22 cellular contexts compared by ENCODE assay signal in the genomic region with DNA sequence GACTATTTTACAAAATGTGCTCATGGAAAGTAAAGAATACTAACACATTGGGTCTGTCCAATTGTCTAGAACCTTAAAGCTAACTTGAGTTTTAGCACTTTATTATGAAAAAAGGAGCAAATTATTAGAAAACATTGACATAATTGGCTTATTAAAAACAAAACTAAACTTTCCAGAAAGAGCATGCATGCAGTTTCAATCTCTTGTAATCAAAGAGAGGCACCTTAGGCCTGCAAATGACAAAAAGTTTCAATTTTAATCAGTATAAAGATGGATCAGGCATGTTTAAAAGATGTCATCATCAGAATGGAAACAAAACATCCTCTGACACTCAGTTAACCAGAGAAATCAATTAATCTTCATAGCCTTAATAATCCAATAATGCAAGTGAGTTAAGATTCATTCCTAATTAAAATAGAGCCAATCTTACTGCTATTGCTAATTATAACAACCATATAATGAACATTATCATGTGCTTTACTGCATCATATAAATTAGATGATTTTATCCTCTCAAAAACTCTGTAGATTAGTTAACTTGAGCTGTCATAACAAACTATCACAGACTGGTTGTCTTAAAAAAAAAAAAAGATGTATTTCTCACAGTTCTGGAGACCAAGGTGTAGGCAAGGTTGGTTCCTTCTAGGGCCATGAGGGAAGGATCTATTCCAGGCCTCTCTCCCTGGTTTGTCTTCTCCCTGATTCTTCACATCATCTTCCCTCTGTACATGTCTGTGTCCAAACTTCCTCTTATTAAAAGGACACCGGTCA.
A peak's percentile ranks its signal among the peaks of the same experiment; 100 is the strongest.
DNase-seq lines count a peak whose midpoint lies in the region; ATAC-seq, FAIRE-seq and TF ChIP-seq lines count a peak whose summit lies in the region.
"Had no signal": no experiment of that assay in that cellular context is flagged by ENCODE, and none has a peak within 500 bp of the region (broad histone marks: within the 10 kb centered on the region; RNA-seq: fewer than 3 reads in every experiment).

No MANE protein-coding gene starts in this region.

- H3K9me3 Mint-ChIP-seq in activated naive CD4-positive, alpha-beta T cell treated with anti-CD3 and anti-CD28 coated beads, Interleukin-2, amount 50 U/mL, for 24 hours = no peaks in the 10 kb centered on the region
- H3K9me3 Mint-ChIP-seq in activated naive CD4-positive, alpha-beta T cell treated with anti-CD3 and anti-CD28 coated beads, Interleukin-2, amount 10 ng/mL, durations not matched to agents 7 days and 5 days = no peaks in the 10 kb centered on the region
- peaks cover 10% of the 10 kb centered on the region for H3K9me3 Mint-ChIP-seq in neural progenitor cell

- TF ChIP-seq EP300 in GM12878 (IDR thresholded peaks at IDR 0.05; ENCODE audit: borderline replicate concordance in 1 of 2, control insufficient read depth in 1 of 2, low read depth in 2 of 2, low read length in 2 of 2) = no peak

- no peak for TF ChIP-seq CTCF in GM12878 (IDR thresholded peaks at IDR 0.05 in 2 of 3, conservative IDR thresholded peaks at IDR 0.05 in 1 of 3; ENCODE audit: control insufficient read depth in 2 of 3, extremely low read depth in 1 of 3, insufficient read depth in 1 of 3, low read depth in 3 of 3, low read length in 3 of 3)
- TF ChIP-seq CTCF in neural progenitor cell (IDR thresholded peaks at IDR 0.05) = no peak

- H3K36me3 ChIP-seq in GM12878 (ENCODE audit: control insufficient read depth in 2 of 2, insufficient read depth in 2 of 2, low read length in 1 of 2) (no peaks in the 10 kb centered on the region), neural progenitor cell (no peaks in the 10 kb centered on the region)

- H3K79me2 ChIP-seq in GM12878 (ENCODE audit: control insufficient read depth, insufficient read depth, low read length) (no peaks in the 10 kb centered on the region), neural progenitor cell (ENCODE audit: low read depth) (no peaks in the 10 kb centered on the region)

- SMC1A ChIA-PET in GM12878 (lab: Charles Lee; ENCODE audit: uncharacterized antibody, unreplicated experiment) = no interaction called here

- 94% methylated on average over 1 of the region's 1 CpG for WGBS in GM12878 (ENCODE audit: insufficient coverage, insufficient replicate concordance, low lambda C conversion rate, missing lambda C conversion rate)

- 0 out of 4 replicates have a peak, but pooled peaks cover 0 to 2% of the 10 kb centered on the region in 2 experiments for H3K27me3 ChIP-seq in GM12878 (replicated peaks in 1 of 2; ENCODE audit: control insufficient read depth in 2 of 2, insufficient read depth in 2 of 2, low read length in 1 of 2)
- H3K27me3 ChIP-seq in neural progenitor cell = no peaks in the 10 kb centered on the region

- POLR2A ChIA-PET in GM12878 (lab: Charles Lee) = no interaction called here

- intact Hi-C loops in GM12878 (cut with micrococcal nuclease; ENCODE audit: unreplicated experiment) = no loop called here

- peak; percentile 86 to 94 for ATAC-seq in activated CD4-positive, CD25-positive, alpha-beta regulatory T cell treated with anti-CD3 and anti-CD28 coated beads, Interleukin-2, amount 50 U/mL, for 24 hours
- no peak for ATAC-seq in GM12878
- ATAC-seq: K562, Right ventricle myocardium inferior had no signal

- no peaks in the 10 kb centered on the region for H3K27me3 Mint-ChIP-seq in activated naive CD4-positive, alpha-beta T cell treated with anti-CD3 and anti-CD28 coated beads, Interleukin-2, amount 50 U/mL, for 24 hours
- no peaks in the 10 kb centered on the region for H3K27me3 Mint-ChIP-seq in activated naive CD4-positive, alpha-beta T cell treated with anti-CD3 and anti-CD28 coated beads, Interleukin-2, amount 10 ng/mL, durations not matched to agents 7 days and 5 days
- H3K27me3 Mint-ChIP-seq in neural progenitor cell (ENCODE audit: insufficient read depth, low read depth) = no peaks in the 10 kb centered on the region

- H3K27ac ChIP-seq in GM12878 (ENCODE audit: control insufficient read depth, insufficient read depth) (no peak overlapping the region), neural progenitor cell (no peak overlapping the region)

- H2AFZ ChIP-seq in GM12878 (ENCODE audit: control insufficient read depth, low read depth, low read length) = no peak overlapping the region
- no peak overlapping the region for H2AFZ ChIP-seq in neural progenitor cell (replicated peaks)

- no peaks in the 10 kb centered on the region for H3K9me3 ChIP-seq in GM12878 (replicated peaks; ENCODE audit: control insufficient read depth, insufficient read depth, low read length)
- no peaks in the 10 kb centered on the region for H3K9me3 ChIP-seq in neural progenitor cell (ENCODE audit: low read depth)

- H3K4me3 ChIP-seq in GM12878 (no peak overlapping the region), neural progenitor cell (no peak overlapping the region)
- H3K4me3 ChIP-seq: K562 had no signal

- H3K36me3 Mint-ChIP-seq in activated naive CD4-positive, alpha-beta T cell treated with anti-CD3 and anti-CD28 coated beads, Interleukin-2, amount 50 U/mL, for 24 hours = no peaks in the 10 kb centered on the region
- H3K36me3 Mint-ChIP-seq in activated naive CD4-positive, alpha-beta T cell treated with anti-CD3 and anti-CD28 coated beads, Interleukin-2, amount 10 ng/mL, durations not matched to agents 7 days and 5 days = no peaks in the 10 kb centered on the region
- no peaks in the 10 kb centered on the region for H3K36me3 Mint-ChIP-seq in neural progenitor cell

- H3K9ac ChIP-seq in GM12878 (ENCODE audit: control insufficient read depth, insufficient read depth, low read length) = no peak overlapping the region
- H3K9ac ChIP-seq in neural progenitor cell = no peak overlapping the region

- H3K4me3 Mint-ChIP-seq in activated naive CD4-positive, alpha-beta T cell treated with anti-CD3 and anti-CD28 coated beads, Interleukin-2, amount 50 U/mL, for 24 hours = no peak overlapping the region
- no peak overlapping the region for H3K4me3 Mint-ChIP-seq in activated naive CD4-positive, alpha-beta T cell treated with anti-CD3 and anti-CD28 coated beads, Interleukin-2, amount 10 ng/mL, durations not matched to agents 7 days and 5 days
- no peak overlapping the region for H3K4me3 Mint-ChIP-seq in neural progenitor cell
- H3K4me3 Mint-ChIP-seq: B cell had no signal

- TF ChIP-seq POLR2A in GM12878 (IDR thresholded peaks at IDR 0.05; ENCODE audit: low read depth, low read length) (no peak), erythroblast (IDR thresholded peaks at IDR 0.05; ENCODE audit: low read length) (no peak)

- in situ Hi-C loops in GM12878 (cut with MboI) = no loop called here

- no peak for FAIRE-seq in GM12878 (lab: Jason Lieb, UNC)
- FAIRE-seq: G401.6, GM18507, H1, K562, RCC 7860 had no signal

- peaks cover 28% of the 10 kb centered on the region for H3F3A ChIP-seq in neural progenitor cell (ENCODE audit: low read depth)

- RAD21 ChIA-PET in GM12878 (lab: Charles Lee; ENCODE audit: unreplicated experiment) = no interaction called here

- H3K4me2 ChIP-seq in GM12878 (ENCODE audit: control insufficient read depth, insufficient read depth) = no peak overlapping the region
- no peak overlapping the region for H3K4me2 ChIP-seq in neural progenitor cell

- H3K27ac Mint-ChIP-seq in activated naive CD4-positive, alpha-beta T cell treated with anti-CD3 and anti-CD28 coated beads, Interleukin-2, amount 50 U/mL, for 24 hours = peak overlapping the region; percentile 94
- H3K27ac Mint-ChIP-seq in activated naive CD4-positive, alpha-beta T cell treated with anti-CD3 and anti-CD28 coated beads, Interleukin-2, amount 10 ng/mL, durations not matched to agents 7 days and 5 days = no peak overlapping the region
- H3K27ac Mint-ChIP-seq in neural progenitor cell = no peak overlapping the region
- H3K27ac Mint-ChIP-seq: B cell had no signal

- H3K4me1 Mint-ChIP-seq in activated naive CD4-positive, alpha-beta T cell treated with anti-CD3 and anti-CD28 coated beads, Interleukin-2, amount 50 U/mL, for 24 hours = peaks cover 33% of the 10 kb centered on the region
- H3K4me1 Mint-ChIP-seq in activated naive CD4-positive, alpha-beta T cell treated with anti-CD3 and anti-CD28 coated beads, Interleukin-2, amount 10 ng/mL, durations not matched to agents 7 days and 5 days = peaks cover 8% of the 10 kb centered on the region
- H3K4me1 Mint-ChIP-seq in neural progenitor cell = peaks cover 40% of the 10 kb centered on the region
- H3K4me1 Mint-ChIP-seq: B cell had no signal

- no TSS peak for BruUV-seq in GM12878 (replicated peaks; lab: Mats Ljungman, UMichigan)

- H4K20me1 ChIP-seq in GM12878 (ENCODE audit: control insufficient read depth, insufficient read depth) (no peaks in the 10 kb centered on the region), neural progenitor cell (ENCODE audit: low read depth) (no peaks in the 10 kb centered on the region)

- no peaks in the 10 kb centered on the region for H3K4me1 ChIP-seq in GM12878 (ENCODE audit: control insufficient read depth, insufficient read depth, low read length)
- peaks cover 38% of the 10 kb centered on the region for H3K4me1 ChIP-seq in neural progenitor cell

- CTCF ChIA-PET in activated naive CD4-positive, alpha-beta T cell treated with anti-CD3 and anti-CD28 coated beads, Interleukin-2, amount 10 ng/mL, durations not matched to agents 7 days and 5 days (lab: Charles Lee) = no interaction called here
- CTCF ChIA-PET in GM12878 (lab: Yijun Ruan, JAX) = no interaction called here

- DNase-seq in activated CD4-positive, CD25-positive, alpha-beta regulatory T cell treated with anti-CD3 and anti-CD28 coated beads, Interleukin-2, amount 50 U/mL, for 72 hours = no peak
- DNase-seq in activated naive CD4-positive, alpha-beta T cell treated with anti-CD3 and anti-CD28 coated beads, Interleukin-2, amount 10 ng/mL, durations not matched to agents 7 days and 5 days = no peak
- DNase-seq in GM12878 (ENCODE audit: low read depth, low spot score) = no peak
- DNase-seq in NCI-H187 treated with DMSO at 0.1 percent for 48 hours (lab: John Stamatoyannopoulos, UW) = no peak
- DNase-seq in neural progenitor cell (ENCODE audit: low spot score) = no peak
- DNase-seq in erythroblast (lab: John Stamatoyannopoulos, UW) = no peak
- DNase-seq: 8988T; DND-41; NCI-H1105; NCI-H2081 treated with DMSO at 0.1 percent for 48 hours; NCI-H446 treated with DMSO at 0.1 percent for 48 hours; NCI-H69; NK-92 treated with Interleukin-12 subunit alpha and Interleukin-12 subunit beta, amount 100 ng/mL, for 24 hours had no signal

- no peak for TF ChIP-seq RAD21 in GM12878 (IDR thresholded peaks at IDR 0.05; ENCODE audit: insufficient read depth, low read depth, low read length)

TF ChIP-seq in GM12878, 131 proteins besides CTCF, POLR2A, EP300 and RAD21:
- peak; percentile 56 for TF ChIP-seq JUNB (IDR thresholded peaks at IDR 0.05)
- TF ChIP-seq ESRRA (IDR thresholded peaks at IDR 0.05; ENCODE audit: low read length) = no peak
- TF ChIP-seq MEF2B (IDR thresholded peaks at IDR 0.05; ENCODE audit: partially characterized antibody, poor library complexity, severe bottlenecking) = no peak
- no peak for TF ChIP-seq CREB1 (IDR thresholded peaks at IDR 0.05; ENCODE audit: low read depth)
